ENCODE assay signal across 18 cellular contexts in the genomic region with DNA sequence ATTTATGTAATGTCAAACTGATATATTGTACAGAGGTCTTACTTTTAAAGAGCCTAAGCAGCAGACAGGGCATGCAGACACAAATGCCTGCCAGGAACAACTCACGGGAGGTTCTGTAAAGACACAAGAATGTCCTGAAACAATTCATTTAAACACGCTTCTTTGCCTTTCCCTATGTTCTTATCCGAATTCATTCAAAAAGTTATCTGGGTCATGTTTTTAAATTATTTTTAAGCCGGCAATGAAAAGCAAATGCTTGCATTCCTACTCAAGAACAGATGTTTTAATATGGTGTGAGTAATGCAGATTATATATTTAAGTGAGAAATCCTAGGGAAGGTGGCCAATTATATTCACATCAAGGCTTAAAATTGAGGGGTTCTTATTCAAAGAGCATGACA.
A peak's percentile ranks its signal among the peaks of the same experiment; 100 is the strongest.
DNase-seq lines count a peak whose midpoint lies in the region; ATAC-seq and TF ChIP-seq lines count a peak whose summit lies in the region.
"Had no signal": no experiment of that assay in that cellular context is flagged by ENCODE, and none has a peak within 500 bp of the region (broad histone marks: within the 10 kb centered on the region; RNA-seq: fewer than 3 reads in every experiment).

No MANE protein-coding gene starts in this region.

- H3K36me3 ChIP-seq in adipocyte (ENCODE audit: control insufficient read depth, insufficient read depth, low read length, severe bottlenecking) (no peaks in the 10 kb centered on the region), sigmoid colon (no peaks in the 10 kb centered on the region), heart left ventricle (no peaks in the 10 kb centered on the region)
- H3K36me3 ChIP-seq: vagina had no signal

- no peak overlapping the region for H3K9ac ChIP-seq in adipocyte (ENCODE audit: low read length)

- intact Hi-C loops in sigmoid colon (cut with DNase I), result loop anchor here (10.0 kb wide), 1 partner anchor 266 kb away; no protein-coding TSS in a partner anchor
- intact Hi-C loops in heart left ventricle (cut with DNase I), result loop anchor here in 1 of 10 donors (10.0 kb wide), 1 partner anchor 186 kb away; no protein-coding TSS in a partner anchor

- H3K27ac ChIP-seq in sigmoid colon, result peak overlapping the region in 3 of 4 donors; percentile 33 to 60 (median 46)
- H3K27ac ChIP-seq in heart left ventricle, result no peak overlapping the region
- H3K27ac ChIP-seq: C4-2B, vagina had no signal

- TF ChIP-seq POLR2A in sigmoid colon (IDR thresholded peaks at IDR 0.05) (no peak), GM18505 (IDR thresholded peaks at IDR 0.05; ENCODE audit: borderline replicate concordance, extremely low read depth, insufficient read depth, insufficient read length) (no peak), heart left ventricle (IDR thresholded peaks at IDR 0.05) (no peak)

- TF ChIP-seq CTCF in fibroblast of the aortic adventitia (IDR thresholded peaks at IDR 0.05; ENCODE audit: insufficient read depth, low read length) (no peak), sigmoid colon (IDR thresholded peaks at IDR 0.05) (no peak), heart left ventricle (IDR thresholded peaks at IDR 0.05) (no peak)

- ATAC-seq in GM18505 (IDR thresholded peaks at IDR 0.05; ENCODE audit: unreplicated experiment) (no peak), heart left ventricle (no peak)
- ATAC-seq: GM12878 had no signal

- no peaks in the 10 kb centered on the region for H3K9me3 ChIP-seq in adipocyte (ENCODE audit: control insufficient read depth, low read length)
- H3K9me3 ChIP-seq in sigmoid colon, result no peaks in the 10 kb centered on the region
- H3K9me3 ChIP-seq in heart left ventricle, result no peaks in the 10 kb centered on the region
- H3K9me3 ChIP-seq: vagina had no signal

- H3K27me3 ChIP-seq in adipocyte (replicated peaks; ENCODE audit: control insufficient read depth, insufficient read depth, low read length), result no peaks in the 10 kb centered on the region
- H3K27me3 ChIP-seq in sigmoid colon, result no peaks in the 10 kb centered on the region
- no peaks in the 10 kb centered on the region for H3K27me3 ChIP-seq in heart left ventricle
- H3K27me3 ChIP-seq: vagina had no signal

- TF ChIP-seq EP300 in sigmoid colon (IDR thresholded peaks at IDR 0.05), result no peak

- H3K4me1 ChIP-seq in adipocyte (ENCODE audit: control insufficient read depth, insufficient read depth, low read length) (peaks cover 33% of the 10 kb centered on the region), sigmoid colon (peaks cover 0 to 50% (median 34%) of the 10 kb centered on the region in 4 donors), heart left ventricle (peaks cover 0 to 48% (median 2%) of the 10 kb centered on the region in 12 donors)

- DNase-seq in HCEC 1CT (peak; percentile 60), adipocyte (ENCODE audit: low read depth) (peak; percentile 45), fibroblast of the aortic adventitia (ENCODE audit: low read depth) (peak; percentile 67), sigmoid colon (no peak), NCI-H1092 treated with DMSO at 0.1 percent for 48 hours (lab: John Stamatoyannopoulos, UW) (no peak), heart left ventricle (no peak)
- DNase-seq in stimulated activated CD4-positive, alpha-beta T cell treated with anti-CD3 and anti-CD28 coated beads, Interleukin-15, amount 100 ng/mL, for 24 hours, result no peak
- DNase-seq: activated CD4-positive, alpha-beta T cell treated with anti-CD3 and anti-CD28 coated beads, Interleukin-2, amount 50 U/mL, for 48 hours; amniotic stem cell; DMS79 treated with DMSO at 0.1 percent for 48 hours; KG1; NCI-H1436; NCI-H510A; stimulated activated naive CD4-positive, alpha-beta T cell treated with Interleukin-2 at 50 U/mL for 16 hours had no signal

- WGBS in sigmoid colon, 2 donors, result 82 to 85% methylated on average over 4 of the region's 4 CpGs
- WGBS in heart left ventricle, 4 donors, result 63 to 80% (median 67%) methylated on average over 4 of the region's 4 CpGs

- no peak overlapping the region for H3K4me3 ChIP-seq in adipocyte (ENCODE audit: low read length)
- no peak overlapping the region for H3K4me3 ChIP-seq in fibroblast of the aortic adventitia (ENCODE audit: low read depth, low read length)
- no peak overlapping the region for H3K4me3 ChIP-seq in sigmoid colon
- no peak overlapping the region for H3K4me3 ChIP-seq in heart left ventricle
- H3K4me3 ChIP-seq: GM12878, vagina had no signal

Comparison
In these comparisons a context has a peak if more than half of its experiments do, and no peak if none do; other contexts are left out.
1. DNase-seq: peak in HCEC 1CT (single experiment), adipocyte (single experiment) and fibroblast of the aortic adventitia (single experiment); none in sigmoid colon (single experiment), stimulated activated CD4-positive, alpha-beta T cell treated with anti-CD3 and anti-CD28 coated beads, Interleukin-15, amount 100 ng/mL, for 24 hours (single experiment), NCI-H1092 treated with DMSO at 0.1 percent for 48 hours (single experiment) and heart left ventricle (0 of 5).
2. H3K27ac ChIP-seq: peak in sigmoid colon (3 of 4); none in heart left ventricle (0 of 12).